In genomic region chr20:38210741-38211140, GRCh38 we compare ENCODE assay signal across 1 cellular context.
A peak's percentile ranks its signal among the peaks of the same experiment; 100 is the strongest.
TF ChIP-seq lines count a peak whose summit lies in the region.

No MANE protein-coding gene starts in this region.

TF ChIP-seq in IMR-90, 13 proteins besides CTCF, POLR2A, EP300 and RAD21:
- TF ChIP-seq NFE2L2 (IDR thresholded peaks at IDR 0.05; ENCODE audit: low read depth, low read length): peak; percentile 51; the same call in 1 of the 2 replicates
- peak; percentile 47 for TF ChIP-seq RCOR1 (IDR thresholded peaks at IDR 0.05; ENCODE audit: insufficient replicate concordance, low read length)
- TF ChIP-seq BHLHE40 (IDR thresholded peaks at IDR 0.05; ENCODE audit: low read depth, low read length): no peak
